29 cellular contexts compared by ENCODE assay signal in the genomic region with DNA sequence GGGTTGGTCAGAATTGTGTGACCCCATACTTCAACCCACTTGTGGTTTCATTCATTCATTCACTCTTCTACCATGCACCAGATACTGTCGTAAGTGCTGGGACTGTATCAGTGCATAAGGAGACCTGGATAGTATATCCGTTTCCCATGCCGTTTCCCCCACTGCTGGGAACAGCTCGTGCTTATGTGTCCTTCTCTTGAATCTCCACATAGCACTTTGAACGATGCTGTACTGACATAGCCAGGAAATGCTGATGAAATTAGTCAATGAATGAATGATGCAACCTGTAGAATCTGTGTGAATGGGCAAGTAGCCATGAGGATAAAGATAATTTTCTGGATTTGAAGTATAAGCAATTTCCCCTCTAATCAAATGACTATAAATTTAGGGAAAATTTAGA.
DNase-seq lines count a peak whose midpoint lies in the region; ATAC-seq and TF ChIP-seq lines count a peak whose summit lies in the region.
"Had no signal": no experiment of that assay in that cellular context is flagged by ENCODE, and none has a peak within 500 bp of the region (broad histone marks: within the 10 kb centered on the region; RNA-seq: fewer than 3 reads in every experiment).

No MANE protein-coding gene starts in this region.

- H3K27ac ChIP-seq in Panc1 (ENCODE audit: low read length) (peak overlapping the region; percentile 2; the same call in 1 of the 2 replicates), ovary (no peak overlapping the region)
- no peak overlapping the region for H3K27ac ChIP-seq in effector memory CD4-positive, alpha-beta T cell (ENCODE audit: insufficient read depth, low read length, poor library complexity, severe bottlenecking)
- H3K27ac ChIP-seq: BLaER1 treated with 17β-estradiol and CSF1 and Interleukin-3, amounts not matched to agents 10 nM and 100 nM; transverse colon; WERI-Rb-1 had no signal

- no peak for TF ChIP-seq CTCF in Panc1 (IDR thresholded peaks at IDR 0.05)
- TF ChIP-seq CTCF in epithelial cell of esophagus (IDR thresholded peaks at IDR 0.05; ENCODE audit: insufficient read depth, low read depth, low read length, missing control alignments) = no peak
- TF ChIP-seq CTCF in ovary (IDR thresholded peaks at IDR 0.05) = no peak

- H3K9me3 ChIP-seq in Panc1 (ENCODE audit: control insufficient read depth, insufficient read depth, low read depth, low read length) = no peaks in the 10 kb centered on the region
- no peaks in the 10 kb centered on the region for H3K9me3 ChIP-seq in ovary
- H3K9me3 ChIP-seq in effector memory CD4-positive, alpha-beta T cell (ENCODE audit: control insufficient read depth, low read length) = no peaks in the 10 kb centered on the region
- H3K9me3 ChIP-seq: transverse colon had no signal

- DNase-seq in GM03348 (ENCODE audit: low spot score) (peak; percentile 11), Panc1 (ENCODE audit: low read depth, low spot score) (no peak), epithelial cell of esophagus (ENCODE audit: low read depth) (peak; percentile 46), left lobe of liver (ENCODE audit: low spot score) (no peak), ovary (no peak), H7 (no peak)
- no peak for DNase-seq in effector memory CD4-positive, alpha-beta T cell
- DNase-seq: ACHN; activated CD4-positive, alpha-beta T cell treated with anti-CD3 and anti-CD28 coated beads, Interleukin-2, amount 10 ng/mL, durations not matched to agents 24 days and 14 days; activated gamma-delta T cell treated with Interleukin-2 at 50 U/mL for 16 hours; activated naive CD8-positive, alpha-beta T cell treated with anti-CD3 and anti-CD28 coated beads, Interleukin-2, amount 50 U/mL, for 24 hours; activated T-cell treated with anti-CD3 and anti-CD28 coated beads, Interleukin-2, amount 50 U/mL, for 4 hours; COR-L47; DMS53; effector CD4-positive, alpha-beta T cell; erythroblast; hypothalamus; left ventricle myocardium superior; naive thymus-derived CD8-positive, alpha-beta T cell; NCI-H1092; NCI-H187 treated with DMSO at 0.1 percent for 48 hours; NCI-H526 treated with DMSO at 0.1 percent for 48 hours; occipital lobe; stimulated activated CD4-positive, alpha-beta T cell treated with anti-CD3 and anti-CD28 coated beads, Interleukin-2, amount 100 ng/mL, for 24 hours; T1000; transverse colon; WERI-Rb-1 had no signal

- H3K36me3 ChIP-seq in Panc1 (ENCODE audit: control insufficient read depth, insufficient read depth, low read length) = no peaks in the 10 kb centered on the region
- H3K36me3 ChIP-seq in ovary = no peaks in the 10 kb centered on the region
- no peaks in the 10 kb centered on the region for H3K36me3 ChIP-seq in H7 (replicated peaks; ENCODE audit: control insufficient read depth, insufficient read depth, low read length)
- H3K36me3 ChIP-seq in effector memory CD4-positive, alpha-beta T cell (ENCODE audit: control insufficient read depth, insufficient read depth, low read length) = no peaks in the 10 kb centered on the region
- H3K36me3 ChIP-seq: BLaER1 treated with 17β-estradiol and CSF1 and Interleukin-3, amounts not matched to agents 10 nM and 100 nM; transverse colon; WERI-Rb-1 had no signal

- 82 to 85% (median 82%) methylated on average over 5 of the region's 5 CpGs for WGBS in ovary, 3 donors

- no peak overlapping the region for H3K4me3 ChIP-seq in Panc1 (ENCODE audit: low read depth in 2 of 2, low read length in 2 of 2)
- H3K4me3 ChIP-seq in epithelial cell of esophagus (ENCODE audit: low read length) = no peak overlapping the region
- no peak overlapping the region for H3K4me3 ChIP-seq in ovary
- H3K4me3 ChIP-seq in H7 (ENCODE audit: insufficient read depth, low read depth, low read length) = no peak overlapping the region
- no peak overlapping the region for H3K4me3 ChIP-seq in effector memory CD4-positive, alpha-beta T cell (ENCODE audit: insufficient read depth, low read depth, low read length, poor library complexity, severe bottlenecking)
- H3K4me3 ChIP-seq: BLaER1 treated with 17β-estradiol and CSF1 and Interleukin-3, amounts not matched to agents 10 nM and 100 nM; smooth muscle cell; transverse colon had no signal

- intact Hi-C loops in Panc1 (cut with micrococcal nuclease; ENCODE audit: unreplicated experiment) = no loop called here
- intact Hi-C loops in ovary (cut with DNase I) = no loop called here

- H3K27me3 ChIP-seq in Panc1 (ENCODE audit: control insufficient read depth, insufficient read depth, low read length) (no peaks in the 10 kb centered on the region), ovary (no peaks in the 10 kb centered on the region), H7 (ENCODE audit: control insufficient read depth, insufficient read depth, low read length) (no peaks in the 10 kb centered on the region)
- no peaks in the 10 kb centered on the region for H3K27me3 ChIP-seq in effector memory CD4-positive, alpha-beta T cell (replicated peaks; ENCODE audit: control insufficient read depth, insufficient read depth, low read length, poor library complexity, severe bottlenecking)
- H3K27me3 ChIP-seq: BLaER1 treated with 17β-estradiol and CSF1 and Interleukin-3, amounts not matched to agents 10 nM and 100 nM; transverse colon had no signal

- H3K4me1 ChIP-seq in Panc1 (ENCODE audit: control insufficient read depth, insufficient read depth, low read length) (peaks cover 12% of the 10 kb centered on the region), ovary (ENCODE audit: insufficient read depth) (no peaks in the 10 kb centered on the region)
- no peaks in the 10 kb centered on the region for H3K4me1 ChIP-seq in effector memory CD4-positive, alpha-beta T cell (ENCODE audit: control insufficient read depth, insufficient read depth, low read length, poor library complexity, severe bottlenecking)

- no peak for TF ChIP-seq EP300 in ovary (IDR thresholded peaks at IDR 0.05)

- in situ Hi-C loops in Panc1 (cut with HindIII; ENCODE audit: low pct_unique_long_range_greater_than_20kb, low sequenced_read_pairs) = no loop called here

- no peak for TF ChIP-seq POLR2A in ovary (IDR thresholded peaks at IDR 0.05)

- no peak for ATAC-seq in Panc1
- peak; percentile 51 for ATAC-seq in left lobe of liver
- ATAC-seq: activated naive CD8-positive, alpha-beta T cell treated with anti-CD3 and anti-CD28 coated beads, Interleukin-2, amount 50 U/mL, for 24 hours; activated T-cell treated with anti-CD3 and anti-CD28 coated beads, Interleukin-2, amount 50 U/mL, for 4 hours; left ventricle myocardium superior; naive thymus-derived CD8-positive, alpha-beta T cell had no signal

- POLR2A ChIA-PET in Panc1 (lab: Charles Lee) = no interaction called here

- CTCF ChIA-PET in Panc1 (lab: Charles Lee) = no interaction called here

- BruUV-seq in Panc1 (replicated peaks; lab: Mats Ljungman, UMichigan) = no TSS peak

Comparison
In these comparisons a context has a peak if more than half of its experiments do, and no peak if none do; other contexts are left out.
1. DNase-seq: peak in GM03348 (single experiment) and epithelial cell of esophagus (single experiment); none in Panc1 (single experiment), left lobe of liver (single experiment), ovary (0 of 5), H7 (single experiment) and effector memory CD4-positive, alpha-beta T cell (0 of 3).